25 cellular contexts compared by ENCODE assay signal in genomic region chr17:9204026-9204425, GRCh38.
"Had no signal": no experiment of that assay in that cellular context is flagged by ENCODE, and none has a peak within 500 bp of the region (broad histone marks: within the 10 kb centered on the region; RNA-seq: fewer than 3 reads in every experiment).

No MANE protein-coding gene starts in this region.

- H3K4me1 ChIP-seq: breast epithelium, parathyroid adenoma had no signal

- H3K27me3 ChIP-seq: breast epithelium, transverse colon had no signal

- H3K27ac Mint-ChIP-seq: activated T-cell treated with anti-CD3 and anti-CD28 coated beads, Interleukin-2, amount 50 U/mL, for 24 hours; naive thymus-derived CD4-positive, alpha-beta T cell; T-helper 2 cell treated with Interferon-gamma antibody and Interleukin-4, amounts not matched to agents 5 μg/mL and 100 μg/mL, for 36 hours had no signal

- H3K4me3 ChIP-seq: breast epithelium, transverse colon had no signal

- H3K79me2 ChIP-seq: parathyroid adenoma had no signal

- H2AFZ ChIP-seq: parathyroid adenoma had no signal

- H3K9me3 Mint-ChIP-seq: activated T-cell treated with anti-CD3 and anti-CD28 coated beads, Interleukin-2, amount 50 U/mL, for 24 hours; naive thymus-derived CD4-positive, alpha-beta T cell had no signal

- H3K36me3 ChIP-seq: breast epithelium, transverse colon had no signal

- H3K9me3 ChIP-seq: breast epithelium, transverse colon had no signal

- H3K9ac ChIP-seq: parathyroid adenoma had no signal

- H3K36me3 Mint-ChIP-seq: naive thymus-derived CD4-positive, alpha-beta T cell had no signal

- DNase-seq: activated CD4-positive, alpha-beta T cell treated with anti-CD3 and anti-CD28 coated beads for 48 hours; activated CD4-positive, alpha-beta T cell treated with anti-CD3 and anti-CD28 coated beads, Interleukin-2, amount 50 U/mL, for 48 hours; activated CD8-positive, alpha-beta memory T cell treated with anti-CD3 and anti-CD28 coated beads for 24 hours; activated CD8-positive, alpha-beta memory T cell treated with anti-CD3 and anti-CD28 coated beads, Interleukin-2, amount 50 U/mL, for 4 hours; activated gamma-delta T cell treated with Interleukin-2 at 50 U/mL for 16 hours; activated naive CD4-positive, alpha-beta T cell treated with anti-CD3 and anti-CD28 coated beads, Interleukin-2, amount 50 U/mL, for 16 hours; activated T-cell treated with anti-CD3 and anti-CD28 coated beads, Interleukin-2, amount 50 U/mL, for 24 hours; central memory CD4-positive, alpha-beta T cell; effector CD8-positive, alpha-beta T cell; erythroblast; head of caudate nucleus; hippocampal formation; left cardiac atrium; left ventricle myocardium superior; naive thymus-derived CD4-positive, alpha-beta T cell; right cardiac atrium; stimulated activated CD4-positive, alpha-beta T cell treated with anti-CD3 and anti-CD28 coated beads, Interleukin-15, amount 100 ng/mL, for 24 hours; stimulated activated CD4-positive, alpha-beta T cell treated with anti-CD3 and anti-CD28 coated beads, Interleukin-2, amount 100 ng/mL, for 24 hours; stimulated activated naive CD4-positive, alpha-beta T cell treated with Interleukin-2 at 50 U/mL for 16 hours; T-helper 1 cell; transverse colon had no signal

- H3K27ac ChIP-seq: breast epithelium, parathyroid adenoma, transverse colon had no signal

- ATAC-seq: activated CD4-positive, CD25-positive, alpha-beta regulatory T cell treated with anti-CD3 and anti-CD28 coated beads, Interleukin-2, amount 50 U/mL, for 24 hours; left cardiac atrium; left ventricle myocardium superior; naive thymus-derived CD4-positive, alpha-beta T cell; right cardiac atrium had no signal

- H3K4me3 Mint-ChIP-seq: activated T-cell treated with anti-CD3 and anti-CD28 coated beads, Interleukin-2, amount 50 U/mL, for 24 hours; T-helper 2 cell treated with Interferon-gamma antibody and Interleukin-4, amounts not matched to agents 5 μg/mL and 100 μg/mL, for 36 hours had no signal
